12 cellular contexts compared by ENCODE assay signal in the genomic region with DNA sequence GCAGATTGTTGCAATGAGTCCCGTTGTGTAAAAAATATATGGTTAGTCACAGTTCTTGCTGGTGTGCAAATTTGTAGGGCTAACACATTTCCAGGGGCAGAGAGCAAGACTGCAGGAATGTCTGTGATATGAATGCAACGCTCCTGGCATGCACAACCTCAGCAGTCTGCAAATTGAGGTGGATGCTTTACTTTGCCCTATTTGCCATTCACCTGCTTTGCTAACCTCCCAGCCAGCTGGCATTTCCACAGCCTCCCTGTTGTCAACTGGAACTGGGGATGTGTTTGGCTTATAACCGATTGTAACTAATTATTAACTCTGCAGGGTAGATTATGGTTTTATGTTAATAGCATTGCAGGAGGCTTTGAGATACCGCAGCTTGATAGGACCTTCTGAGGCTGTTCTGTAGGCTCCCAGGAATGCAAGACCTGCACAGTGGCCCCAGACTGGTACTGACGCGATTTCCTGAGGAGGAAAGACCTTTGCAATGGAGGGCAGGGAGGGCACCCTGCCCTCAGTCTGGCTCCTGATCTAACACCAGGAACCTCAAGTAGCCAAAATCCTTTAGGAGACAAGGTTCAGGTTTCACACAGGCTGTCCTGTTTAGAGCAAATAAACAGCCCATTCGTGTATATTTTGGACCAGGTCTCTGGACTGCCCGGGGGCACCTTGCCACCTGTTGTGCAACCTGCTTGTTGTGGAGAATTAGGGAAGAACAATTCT. TPM values are rescaled to one million over a fixed set of nuclear protein-coding genes. Genes with fewer than 3 reads are reported as not detected.
DNase-seq lines count a peak whose midpoint lies in the region; ATAC-seq, FAIRE-seq and TF ChIP-seq lines count a peak whose summit lies in the region.
"Had no signal": no experiment of that assay in that cellular context is flagged by ENCODE, and none has a peak within 500 bp of the region (broad histone marks: within the 10 kb centered on the region; RNA-seq: fewer than 3 reads in every experiment).

No MANE protein-coding gene starts in this region.

- FAIRE-seq in GM12891 (lab: Jason Lieb, UNC) (no peak), small intestine (lab: Jason Lieb, UNC) (no peak)

- no peaks in the 10 kb centered on the region for H3K9me3 ChIP-seq in SJSA1 (replicated peaks)
- H3K9me3 ChIP-seq in small intestine (ENCODE audit: control insufficient read depth, low read depth) = no peaks in the 10 kb centered on the region

- H3K27me3 ChIP-seq in SJSA1 (replicated peaks) (no peaks in the 10 kb centered on the region), small intestine (ENCODE audit: control insufficient read depth in 2 of 2, insufficient read depth in 2 of 2, low read length in 2 of 2) (no peaks in the 10 kb centered on the region)

- peak overlapping the region; percentile 34 for H3K27ac ChIP-seq in SJSA1
- peak overlapping the region; percentile 27 to 66 for H3K27ac ChIP-seq in small intestine (ENCODE audit: low read depth in 1 of 2, low read length in 1 of 2)

- H3K36me3 ChIP-seq in SJSA1 = no peaks in the 10 kb centered on the region
- H3K36me3 ChIP-seq in small intestine (ENCODE audit: control insufficient read depth in 2 of 2, insufficient read depth in 2 of 2, low read length in 2 of 2) = no peaks in the 10 kb centered on the region

- no peak for ATAC-seq in HG03280 (IDR thresholded peaks at IDR 0.05; ENCODE audit: unreplicated experiment)
- ATAC-seq: stimulated activated effector memory CD8-positive, alpha-beta T cell treated with anti-CD3 and anti-CD28 coated beads, Interleukin-12 subunit alpha, Interleukin-12 subunit beta, amount 100 ng/mL, for 72 hours had no signal

- WGBS in small intestine, 3 donors = 15 to 55% (median 35%) methylated on average over 8 of the region's 8 CpGs

- no peak overlapping the region for H3K4me3 ChIP-seq in SJSA1
- H3K4me3 ChIP-seq in small intestine (ENCODE audit: low read depth in 1 of 2, low read length in 2 of 2) = no peak overlapping the region

- DNase-seq in GM12891 (ENCODE audit: insufficient read length, low spot score) (no peak), SJSA1 (ENCODE audit: low read depth in 1 of 2, low spot score in 2 of 2) (no peak), hepatic stellate cell (ENCODE audit: low spot score) (peak; percentile 31), small intestine (peak; percentile 98), mesenteric fat pad (ENCODE audit: low spot score) (no peak), globus pallidus (ENCODE audit: low spot score) (no peak)
- DNase-seq: activated naive CD4-positive, alpha-beta T cell treated with anti-CD3 and anti-CD28 coated beads, Interleukin-2, amount 50 U/mL, for 16 hours; NCI-H510A; SHP77 treated with DMSO at 0.1 percent for 48 hours; stimulated activated CD4-positive, alpha-beta T cell treated with anti-CD3 and anti-CD28 coated beads, Interleukin-2, amount 100 ng/mL, for 24 hours had no signal

- no peak for TF ChIP-seq POLR2A in GM12891 (IDR thresholded peaks at IDR 0.05; ENCODE audit: low read depth, low read length)

- H3K4me1 ChIP-seq in SJSA1 (replicated peaks) (peaks cover 35% of the 10 kb centered on the region), small intestine (ENCODE audit: control insufficient read depth in 2 of 2, insufficient read depth in 1 of 2, low read depth in 1 of 2, low read length in 1 of 2) (peaks cover 6 to 8% of the 10 kb centered on the region in 2 donors)

TF ChIP-seq in GM12891, 5 proteins besides CTCF, POLR2A, EP300 and RAD21:
- TF ChIP-seq PAX5 (IDR thresholded peaks at IDR 0.05; ENCODE audit: insufficient read depth, low read length, severe bottlenecking) (no peak), POU2F2 (IDR thresholded peaks at IDR 0.05; ENCODE audit: low read depth, low read length) (no peak), POLR2AphosphoS5 (IDR thresholded peaks at IDR 0.05; ENCODE audit: low read depth, low read length) (no peak), SPI1 (IDR thresholded peaks at IDR 0.05; ENCODE audit: low read depth, low read length) (peak; percentile 16; the same call in 1 of the 2 replicates), TAF1 (IDR thresholded peaks at IDR 0.05; ENCODE audit: low read depth, low read length) (no peak)

RNA-seq across cellular contexts. Expression of a gene that starts 53.4 kb away (rescaled TPM):
- polyA plus RNA-seq in GM12891 (2012; ENCODE audit: low read depth, missing spikeins) = 0.65 TPM
- total RNA-seq in SJSA1 (2014; rRNA removed; shearing (Covaris generic)) = 39.7 and 45.5 TPM in 2 replicates
- 10 to 100 TPM in 1 of 3 donors, 1 to 10 TPM in 2; 7.3 to 10.1 (median 9.7) TPM for polyA plus RNA-seq in small intestine
- 7.5 TPM for total RNA-seq in mesenteric fat pad

Comparison
In these comparisons a context has a peak if more than half of its experiments do, and no peak if none do; other contexts are left out.
1. DNase-seq: peak in hepatic stellate cell (single experiment) and small intestine (single experiment); none in GM12891 (single experiment), SJSA1 (0 of 2), mesenteric fat pad (single experiment) and globus pallidus (single experiment).